10 cellular contexts compared by ENCODE assay signal in genomic region chr18:57436965-57437333, GRCh38. TPM values are rescaled to one million over a fixed set of nuclear protein-coding genes. Genes with fewer than 3 reads are reported as not detected.
DNase-seq lines count a peak whose midpoint lies in the region; ATAC-seq and TF ChIP-seq lines count a peak whose summit lies in the region.
"Had no signal": no experiment of that assay in that cellular context is flagged by ENCODE, and none has a peak within 500 bp of the region (broad histone marks: within the 10 kb centered on the region; RNA-seq: fewer than 3 reads in every experiment).

No MANE protein-coding gene starts in this region.

- DNase-seq in DMS153 treated with DMSO at 0.1 percent for 48 hours (lab: John Stamatoyannopoulos, UW; ENCODE audit: unreplicated experiment) (peak; percentile 8), DMS153 (lab: John Stamatoyannopoulos, UW) (no peak), Calu3 (no peak), naive B cell (no peak), DMS79 (lab: John Stamatoyannopoulos, UW) (no peak), kidney glomerular epithelial cell (lab: John Stamatoyannopoulos, UW) (no peak), SW 1271 (lab: John Stamatoyannopoulos, UW) (no peak)
- DNase-seq: 8988T, occipital lobe had no signal

- H3K4me1 Mint-ChIP-seq in Calu3 (ENCODE audit: low read depth, unreplicated experiment) (peaks cover 8% of the 10 kb centered on the region), naive B cell (peaks cover 29 to 66% (median 63%) of the 10 kb centered on the region in 3 donors)
- peaks cover 7% of the 10 kb centered on the region for H3K4me1 Mint-ChIP-seq in activated T-helper 17 cell treated with anti-CD3 and anti-CD28 coated beads, Interleukin-2, amount 50 U/mL, for 72 hours

- H3K36me3 Mint-ChIP-seq in Calu3 (ENCODE audit: insufficient read depth, unreplicated experiment) (peaks cover 100% of the 10 kb centered on the region), naive B cell (peaks cover 5 to 34% of the 10 kb centered on the region in 2 donors)
- peaks cover 31% of the 10 kb centered on the region for H3K36me3 Mint-ChIP-seq in activated T-helper 17 cell treated with anti-CD3 and anti-CD28 coated beads, Interleukin-2, amount 50 U/mL, for 72 hours (ENCODE audit: low read depth)

- no peak for TF ChIP-seq CTCF in Calu3 (IDR thresholded peaks at IDR 0.05; ENCODE audit: unreplicated experiment)

- no TSS peak for BruUV-seq in Calu3 (replicated peaks; lab: Mats Ljungman, UMichigan)

- H3K9me3 Mint-ChIP-seq in Calu3 (ENCODE audit: low read depth, unreplicated experiment) (no peaks in the 10 kb centered on the region), naive B cell (peaks cover 5 to 40% (median 24%) of the 10 kb centered on the region in 7 donors)
- peaks cover 4% of the 10 kb centered on the region for H3K9me3 Mint-ChIP-seq in activated T-helper 17 cell treated with anti-CD3 and anti-CD28 coated beads, Interleukin-2, amount 50 U/mL, for 72 hours

- CTCF ChIA-PET in Calu3 (lab: Charles Lee): no interaction called here

- ATAC-seq in activated T-helper 17 cell treated with anti-CD3 and anti-CD28 coated beads, Interleukin-2, amount 50 U/mL, for 72 hours (replicated peaks): no peak
- no peak for ATAC-seq in naive B cell (ENCODE audit: low read depth in 2 of 2)

- H3K27me3 Mint-ChIP-seq in Calu3 (ENCODE audit: unreplicated experiment): no peaks in the 10 kb centered on the region
- peaks cover 63% of the 10 kb centered on the region for H3K27me3 Mint-ChIP-seq in activated T-helper 17 cell treated with anti-CD3 and anti-CD28 coated beads, Interleukin-2, amount 50 U/mL, for 72 hours
- H3K27me3 Mint-ChIP-seq in naive B cell: peaks cover 66 to 83% (median 79%) of the 10 kb centered on the region in 3 donors

- H3K27ac Mint-ChIP-seq in Calu3 (ENCODE audit: unreplicated experiment) (peak overlapping the region; percentile 79), naive B cell (peak overlapping the region in 5 of 6 donors; percentile 75 to 93 (median 86))
- H3K27ac Mint-ChIP-seq in activated T-helper 17 cell treated with anti-CD3 and anti-CD28 coated beads, Interleukin-2, amount 50 U/mL, for 72 hours: no peak overlapping the region

- H3K4me3 Mint-ChIP-seq in Calu3 (ENCODE audit: low read depth, unreplicated experiment) (peak overlapping the region; percentile 96), naive B cell (peak overlapping the region; percentile 17 to 84 (median 78))
- H3K4me3 Mint-ChIP-seq in activated T-helper 17 cell treated with anti-CD3 and anti-CD28 coated beads, Interleukin-2, amount 50 U/mL, for 72 hours: peak overlapping the region; percentile 50

- intact Hi-C loops in Calu3 (cut with micrococcal nuclease; ENCODE audit: unreplicated experiment): no loop called here

RNA-seq across cellular contexts. Expression of gene ONECUT2, which starts 1.8 kb away (rescaled TPM):
- total RNA-seq in Calu3 (2022): 182 and 209 TPM in 2 replicates
- under 1 TPM in 1 of 2 donors, not detected in 1; 0.52 TPM for total RNA-seq in activated T-helper 17 cell treated with anti-CD3 and anti-CD28 coated beads, Interleukin-2, amount 50 U/mL, for 72 hours
- polyA plus RNA-seq in naive B cell (ENCODE audit: low read depth in 6 of 6): not detected

Comparison
In these comparisons a context has a peak if more than half of its experiments do, and no peak if none do; other contexts are left out.
1. RNA of gene ONECUT2, which starts 1.8 kb away (total RNA-seq): 182 to 209 TPM in Calu3; 0.52 TPM in activated T-helper 17 cell treated with anti-CD3 and anti-CD28 coated beads, Interleukin-2, amount 50 U/mL, for 72 hours; every median in the first group is over 100 times any median in the second.
2. Peak in every context shown above with its lines, with median percentiles within 50 percentile points of each other: H3K4me3 Mint-ChIP-seq.